Comparison of ENCODE assay signal across 20 cellular contexts in the genomic region with DNA sequence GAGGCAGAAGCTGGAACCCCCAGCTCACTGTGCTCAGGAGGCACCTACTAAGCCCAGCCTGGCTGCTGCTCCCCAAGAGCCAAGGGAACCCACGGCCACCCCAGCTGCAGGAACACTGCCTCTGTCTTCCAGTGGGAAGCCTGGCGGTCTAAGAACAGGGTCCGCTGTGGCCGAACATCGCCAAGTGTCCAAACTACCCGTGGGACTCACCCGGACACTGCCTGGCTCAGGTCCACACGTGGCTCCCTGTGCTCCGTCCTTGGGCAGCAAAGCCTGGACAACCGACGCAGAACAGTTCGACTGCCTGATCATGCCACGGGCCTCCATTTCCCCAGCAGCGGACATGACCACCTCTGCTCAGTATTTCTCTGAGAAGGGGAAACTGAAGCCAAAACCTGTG.
"Had no signal": no experiment of that assay in that cellular context is flagged by ENCODE, and none has a peak within 500 bp of the region (broad histone marks: within the 10 kb centered on the region; RNA-seq: fewer than 3 reads in every experiment).

No MANE protein-coding gene starts in this region.

- H3K9ac ChIP-seq: KMS-11, SK-N-SH had no signal

- H3K27ac ChIP-seq: HL-60, KMS-11 had no signal

- ATAC-seq: K562 had no signal

- H3K4me3 ChIP-seq: K562 had no signal

- H3K9me3 ChIP-seq: SK-N-SH had no signal

- H3K4me2 ChIP-seq: KMS-11, SK-N-SH had no signal

- DNase-seq: Kasumi-1, MM.1S, NCI-H1092 treated with DMSO at 0.1 percent for 48 hours, NCI-H1436, NCI-H187, NCI-H2029, NCI-H2081 treated with DMSO at 0.1 percent for 48 hours, NCI-H2171, NCI-H226, NCI-H446, NCI-H510A, NCI-H524 treated with DMSO at 0.1 percent for 48 hours, NCI-H69, NCI-H774, RPMI8226, SHP77, SK-N-SH had no signal
